22 cellular contexts compared by ENCODE assay signal in the genomic region with DNA sequence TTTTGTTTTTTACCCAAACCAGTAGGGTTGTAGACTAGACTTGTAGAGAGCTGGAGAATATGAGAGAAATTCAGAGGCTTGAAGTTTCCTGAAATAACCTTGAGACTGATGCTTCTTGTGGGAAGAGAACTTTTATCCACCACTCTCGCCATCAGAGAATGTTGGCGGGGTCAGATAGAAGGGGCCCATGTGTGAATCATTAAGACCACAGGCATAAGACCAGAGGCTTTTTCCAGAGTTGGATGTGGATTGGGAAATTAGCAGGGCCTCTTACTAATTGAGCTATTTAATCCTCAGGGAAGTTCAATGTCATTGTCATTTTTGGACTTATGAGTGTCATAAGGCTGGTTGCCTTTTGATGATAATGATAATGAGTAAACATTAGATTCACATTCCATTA.
"Had no signal": no experiment of that assay in that cellular context is flagged by ENCODE, and none has a peak within 500 bp of the region (broad histone marks: within the 10 kb centered on the region; RNA-seq: fewer than 3 reads in every experiment).

No MANE protein-coding gene starts in this region.

- H3K27me3 Mint-ChIP-seq: stimulated activated naive B cell treated with anti-CD40 and anti-IgM and Interleukin-4, amounts not matched to agents 10 μg/mL and 1 μg/mL and 100 μg/mL, for 72 hours; stimulated activated naive CD8-positive, alpha-beta T cell treated with anti-CD3 and anti-CD28 coated beads, Interleukin-15, Interleukin-2, amounts not matched to agents 100 ng/mL and 50 ng/mL, for 24 hours had no signal

- H3K9me3 ChIP-seq: colonic mucosa, esophagus muscularis mucosa, heart right ventricle, left lung, prostate gland, right atrium auricular region, spleen, suprapubic skin, vagina had no signal

- DNase-seq: colonic mucosa; dermis blood vessel endothelial cell; effector memory CD4-positive, alpha-beta T cell; foreskin melanocyte; glutamatergic neuron; heart right ventricle; hippocampal formation; left cardiac atrium; left lung; naive thymus-derived CD8-positive, alpha-beta T cell; nucleus accumbens; spleen; stimulated activated CD4-positive, alpha-beta T cell treated with anti-CD3 and anti-CD28 coated beads, Interleukin-4, amount 100 ng/mL, for 4 hours; stimulated activated naive B cell treated with anti-CD40 and anti-IgM and Interleukin-4, amounts not matched to agents 10 μg/mL and 1 μg/mL and 100 μg/mL, for 72 hours had no signal

- H3K4me3 ChIP-seq: colonic mucosa, esophagus muscularis mucosa, heart right ventricle, left lung, prostate gland, right atrium auricular region, spleen, suprapubic skin, vagina had no signal

- H3K27ac ChIP-seq: colonic mucosa, esophagus muscularis mucosa, heart right ventricle, left lung, prostate gland, right atrium auricular region, spleen, suprapubic skin, vagina had no signal

- H3K27ac Mint-ChIP-seq: stimulated activated naive B cell treated with anti-CD40 and anti-IgM and Interleukin-4, amounts not matched to agents 10 μg/mL and 1 μg/mL and 100 μg/mL, for 72 hours; stimulated activated naive CD8-positive, alpha-beta T cell treated with anti-CD3 and anti-CD28 coated beads, Interleukin-15, Interleukin-2, amounts not matched to agents 100 ng/mL and 50 ng/mL, for 24 hours had no signal

- H3K4me1 ChIP-seq: colonic mucosa, esophagus muscularis mucosa, heart right ventricle, left lung, prostate gland, right atrium auricular region, spleen, suprapubic skin, vagina had no signal

- H3K9me3 Mint-ChIP-seq: neural crest cell; stimulated activated naive B cell treated with anti-CD40 and anti-IgM and Interleukin-4, amounts not matched to agents 10 μg/mL and 1 μg/mL and 100 μg/mL, for 72 hours; stimulated activated naive CD8-positive, alpha-beta T cell treated with anti-CD3 and anti-CD28 coated beads, Interleukin-15, Interleukin-2, amounts not matched to agents 100 ng/mL and 50 ng/mL, for 24 hours had no signal

- H3K4me1 Mint-ChIP-seq: naive thymus-derived CD8-positive, alpha-beta T cell; stimulated activated naive B cell treated with anti-CD40 and anti-IgM and Interleukin-4, amounts not matched to agents 10 μg/mL and 1 μg/mL and 100 μg/mL, for 72 hours had no signal

- H3K27me3 ChIP-seq: colonic mucosa, esophagus muscularis mucosa, heart right ventricle, left lung, right atrium auricular region, spleen, suprapubic skin, vagina had no signal

- H3K36me3 Mint-ChIP-seq: naive thymus-derived CD8-positive, alpha-beta T cell; stimulated activated naive B cell treated with anti-CD40 and anti-IgM and Interleukin-4, amounts not matched to agents 10 μg/mL and 1 μg/mL and 100 μg/mL, for 72 hours had no signal

- ATAC-seq: heart right ventricle; left cardiac atrium; left lung; naive thymus-derived CD8-positive, alpha-beta T cell; sciatic nerve; stimulated activated naive B cell treated with anti-CD40 and anti-IgM and Interleukin-4, amounts not matched to agents 10 μg/mL and 1 μg/mL and 100 μg/mL, for 72 hours had no signal

- H3K4me3 Mint-ChIP-seq: naive thymus-derived CD8-positive, alpha-beta T cell; neural crest cell; stimulated activated naive B cell treated with anti-CD40 and anti-IgM and Interleukin-4, amounts not matched to agents 10 μg/mL and 1 μg/mL and 100 μg/mL, for 72 hours; stimulated activated naive CD8-positive, alpha-beta T cell treated with anti-CD3 and anti-CD28 coated beads, Interleukin-15, Interleukin-2, amounts not matched to agents 100 ng/mL and 50 ng/mL, for 24 hours had no signal

- H3K36me3 ChIP-seq: colonic mucosa, esophagus muscularis mucosa, heart right ventricle, left lung, prostate gland, right atrium auricular region, spleen, suprapubic skin, vagina had no signal
